In genomic region chrX:119492463-119492862, GRCh38 we compare ENCODE assay signal across 20 cellular contexts. TPM values are rescaled to one million over a fixed set of nuclear protein-coding genes. Genes with fewer than 3 reads are reported as not detected.
DNase-seq lines count a peak whose midpoint lies in the region; ATAC-seq and TF ChIP-seq lines count a peak whose summit lies in the region.
"Had no signal": no experiment of that assay in that cellular context is flagged by ENCODE, and none has a peak within 500 bp of the region (broad histone marks: within the 10 kb centered on the region; RNA-seq: fewer than 3 reads in every experiment).

No MANE protein-coding gene starts in this region.

- no peaks in the 10 kb centered on the region for H3K9me3 ChIP-seq in esophagus (ENCODE audit: control insufficient read depth in 2 of 2, insufficient read depth in 1 of 2, low read depth in 1 of 2, low read length in 1 of 2)
- H3K9me3 ChIP-seq in prostate gland: no peaks in the 10 kb centered on the region
- H3K9me3 ChIP-seq in upper lobe of right lung: no peaks in the 10 kb centered on the region
- H3K9me3 ChIP-seq: BLaER1 treated with 17β-estradiol and CSF1 and Interleukin-3, amounts not matched to agents 10 nM and 100 nM had no signal

- intact Hi-C loops in prostate gland (cut with DNase I) (no loop called here), upper lobe of right lung (cut with DNase I) (no loop called here)

- H3K4me3 ChIP-seq in esophagus (ENCODE audit: low read depth in 1 of 2, low read length in 2 of 2) (no peak overlapping the region), prostate gland (no peak overlapping the region), upper lobe of right lung (no peak overlapping the region)
- H3K4me3 ChIP-seq: BLaER1 treated with 17β-estradiol and CSF1 and Interleukin-3, amounts not matched to agents 10 nM and 100 nM had no signal

- H3K27me3 ChIP-seq in esophagus (ENCODE audit: control insufficient read depth in 1 of 2, insufficient read depth in 2 of 2, low read length in 2 of 2) (no peaks in the 10 kb centered on the region), prostate gland (replicated peaks; ENCODE audit: insufficient read depth) (no peaks in the 10 kb centered on the region), upper lobe of right lung (no peaks in the 10 kb centered on the region)
- H3K27me3 ChIP-seq: BLaER1 treated with 17β-estradiol and CSF1 and Interleukin-3, amounts not matched to agents 10 nM and 100 nM had no signal

- H3K4me1 ChIP-seq in esophagus (ENCODE audit: control insufficient read depth in 2 of 2, insufficient read depth in 2 of 2, low read length in 1 of 2) (peaks cover 0 to 2% of the 10 kb centered on the region in 2 donors), prostate gland (replicated peaks) (no peaks in the 10 kb centered on the region), upper lobe of right lung (no peaks in the 10 kb centered on the region)

- peak; percentile 43 for DNase-seq in ELF-1 (ENCODE audit: low read depth, low spot score)
- DNase-seq in prostate gland (ENCODE audit: low spot score): peak; percentile 24
- no peak for DNase-seq in upper lobe of right lung
- DNase-seq in NK-92 treated with Interleukin-12 subunit alpha and Interleukin-12 subunit beta, amount 100 ng/mL, for 24 hours (lab: John Stamatoyannopoulos, UW): no peak
- no peak for DNase-seq in activated CD8-positive, alpha-beta memory T cell treated with anti-CD3 and anti-CD28 coated beads for 24 hours
- DNase-seq in kidney glomerular epithelial cell (lab: John Stamatoyannopoulos, UW): no peak
- DNase-seq: 8988T; CD8-positive, alpha-beta T cell; COR-L47; DMS 273 treated with DMSO at 0.1 percent for 48 hours; DMS53; DND-41; EL; GOT3; H7; HFFc6 had no signal

- no peak for TF ChIP-seq CTCF in prostate gland (IDR thresholded peaks at IDR 0.05)
- no peak for TF ChIP-seq CTCF in upper lobe of right lung (IDR thresholded peaks at IDR 0.05)

- WGBS in esophagus, 2 donors: 52 to 77% methylated on average over 2 of the region's 2 CpGs
- 58% methylated on average over 2 of the region's 2 CpGs for WGBS in prostate gland

- no peaks in the 10 kb centered on the region for H3K36me3 ChIP-seq in esophagus (ENCODE audit: control insufficient read depth in 2 of 2, insufficient read depth in 2 of 2, low read length in 1 of 2)
- H3K36me3 ChIP-seq in prostate gland: no peaks in the 10 kb centered on the region
- H3K36me3 ChIP-seq in upper lobe of right lung: no peaks in the 10 kb centered on the region
- H3K36me3 ChIP-seq: BLaER1 treated with 17β-estradiol and CSF1 and Interleukin-3, amounts not matched to agents 10 nM and 100 nM had no signal

- H3K27ac ChIP-seq in esophagus (ENCODE audit: low read depth in 2 of 2, low read length in 1 of 2): peak overlapping the region; percentile 37 to 58
- H3K27ac ChIP-seq in prostate gland: peak overlapping the region in 1 of 2 donors; percentile 18
- H3K27ac ChIP-seq in upper lobe of right lung: no peak overlapping the region
- H3K27ac ChIP-seq: BLaER1 treated with 17β-estradiol and CSF1 and Interleukin-3, amounts not matched to agents 10 nM and 100 nM; HL-60 had no signal

- no peak for TF ChIP-seq POLR2A in prostate gland (IDR thresholded peaks at IDR 0.05)

- ATAC-seq in upper lobe of right lung: peak; percentile 15
- ATAC-seq: CD8-positive, alpha-beta T cell; HCT116 had no signal

RNA-seq across cellular contexts. Expression of gene SLC25A5, which starts 24.2 kb away (rescaled TPM):
- polyA plus RNA-seq in esophagus: 100 to 1,000 TPM; 103 to 517 TPM
- total RNA-seq in prostate gland: 100 to 1,000 TPM; 230 to 237 TPM
- total RNA-seq in upper lobe of right lung: 323 TPM

Comparison
In these comparisons a context has a peak if more than half of its experiments do, and no peak if none do; other contexts are left out.
1. DNase-seq: peak in ELF-1 (single experiment) and prostate gland (single experiment); none in upper lobe of right lung (single experiment), NK-92 treated with Interleukin-12 subunit alpha and Interleukin-12 subunit beta, amount 100 ng/mL, for 24 hours (single experiment), activated CD8-positive, alpha-beta memory T cell treated with anti-CD3 and anti-CD28 coated beads for 24 hours (single experiment) and kidney glomerular epithelial cell (single experiment).